ENCODE assay signal across 16 cellular contexts in the genomic region with DNA sequence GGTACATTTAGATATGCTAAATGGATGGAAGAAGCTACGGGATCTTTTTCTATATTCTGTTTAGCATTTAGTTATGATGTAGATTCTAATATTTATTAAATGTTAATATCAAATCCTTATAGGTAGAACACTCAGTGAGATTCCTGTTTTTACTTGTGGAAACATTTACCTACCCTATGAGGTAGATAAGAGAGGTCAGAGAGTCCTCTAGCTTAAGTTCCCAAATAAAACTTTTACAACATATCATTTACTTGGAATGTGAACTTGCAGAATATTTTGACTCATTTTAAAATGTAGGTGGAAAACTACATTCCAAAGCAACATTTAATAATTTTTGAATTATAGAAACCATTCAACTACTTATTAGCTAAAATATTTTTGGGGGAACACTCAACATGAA.
DNase-seq lines count a peak whose midpoint lies in the region; ATAC-seq, FAIRE-seq and TF ChIP-seq lines count a peak whose summit lies in the region.
"Had no signal": no experiment of that assay in that cellular context is flagged by ENCODE, and none has a peak within 500 bp of the region (broad histone marks: within the 10 kb centered on the region; RNA-seq: fewer than 3 reads in every experiment).

No MANE protein-coding gene starts in this region.

- DNase-seq in HepG2 (ENCODE audit: low spot score) (no peak), colonic mucosa (no peak), right lobe of liver (no peak), DMS 273 treated with DMSO at 0.1 percent for 48 hours (lab: John Stamatoyannopoulos, UW) (no peak)
- no peak for DNase-seq in stimulated activated CD4-positive, alpha-beta T cell treated with anti-CD3 and anti-CD28 coated beads, Interleukin-12 subunit alpha, Interleukin-12 subunit beta, amount 100 ng/mL, for 4 hours
- DNase-seq: 8988T; AML-193; CD8-positive, alpha-beta memory T cell; DMS79 had no signal

- no peak overlapping the region for H3K4me2 ChIP-seq in HepG2 (ENCODE audit: low read depth, low read length)
- H3K4me2 ChIP-seq: BLaER1 had no signal

- no peak for TF ChIP-seq CTCF in liver (IDR thresholded peaks at IDR 0.05; ENCODE audit: low read depth, low read length, missing input control)
- no peak for TF ChIP-seq CTCF in HepG2 (CRISPR knock-in tag; IDR thresholded peaks at IDR 0.05)
- no peak for TF ChIP-seq CTCF in colonic mucosa (IDR thresholded peaks at IDR 0.05)
- no peak for TF ChIP-seq CTCF in right lobe of liver (IDR thresholded peaks at IDR 0.05)

- TF ChIP-seq RAD21 in liver (IDR thresholded peaks at IDR 0.05) (no peak), HepG2 (CRISPR knock-in tag; IDR thresholded peaks at IDR 0.05) (no peak)

- POLR2A ChIA-PET in HepG2 (lab: Yijun Ruan, JAX) = no interaction called here

- FAIRE-seq in HepG2 (lab: Jason Lieb, UNC) = no peak
- FAIRE-seq: GM12891, H54 had no signal

- no peak overlapping the region for H3K4me3 ChIP-seq in liver (ENCODE audit: low read depth in 1 of 3, low read length in 3 of 3)
- H3K4me3 ChIP-seq in HepG2 (replicated peaks in 1 of 3; ENCODE audit: insufficient read depth in 1 of 3, low read depth in 2 of 3, low read length in 3 of 3) = no peak overlapping the region
- H3K4me3 ChIP-seq in colonic mucosa = no peak overlapping the region
- no peak overlapping the region for H3K4me3 ChIP-seq in right lobe of liver
- H3K4me3 ChIP-seq: BLaER1 had no signal

- no peaks in the 10 kb centered on the region; the same call in 1 of the 2 replicates for H4K20me1 ChIP-seq in HepG2 (ENCODE audit: insufficient read depth, low read length)

- no peak for TF ChIP-seq POLR2A in HepG2 (IDR thresholded peaks at IDR 0.05; ENCODE audit: insufficient read depth in 1 of 2, low read depth in 2 of 2, low read length in 2 of 2)
- TF ChIP-seq POLR2A in right lobe of liver (IDR thresholded peaks at IDR 0.05) = no peak

- no peak for ATAC-seq in HepG2
- peak; percentile 52 to 77 (median 68) for ATAC-seq in right lobe of liver
- ATAC-seq in HG02798 (IDR thresholded peaks at IDR 0.05; ENCODE audit: poor library complexity, unreplicated experiment) = no peak
- ATAC-seq in GM18870 (IDR thresholded peaks at IDR 0.05; ENCODE audit: unreplicated experiment) = no peak
- ATAC-seq: HCT116 had no signal

- H3K36me3 ChIP-seq in liver (ENCODE audit: control insufficient read depth in 4 of 4, insufficient read depth in 3 of 4, low read depth in 1 of 4, low read length in 3 of 4) (no peaks in the 10 kb centered on the region), HepG2 (replicated peaks in 1 of 2; ENCODE audit: control insufficient read depth in 1 of 2, insufficient read depth in 2 of 2, low read length in 2 of 2) (no peaks in the 10 kb centered on the region), colonic mucosa (no peaks in the 10 kb centered on the region), right lobe of liver (no peaks in the 10 kb centered on the region)
- H3K36me3 ChIP-seq: BLaER1 had no signal

- no peak overlapping the region for H2AFZ ChIP-seq in HepG2 (ENCODE audit: low read length)

- no peak overlapping the region for H3K27ac ChIP-seq in liver (ENCODE audit: low read depth in 1 of 2, low read length in 2 of 2)
- no peak overlapping the region for H3K27ac ChIP-seq in HepG2 (ENCODE audit: extremely low read length, insufficient read depth, low read length)
- H3K27ac ChIP-seq in colonic mucosa = peak overlapping the region; percentile 33
- peak overlapping the region in 1 of 3 donors; percentile 11 for H3K27ac ChIP-seq in right lobe of liver
- H3K27ac ChIP-seq: BLaER1 had no signal

- H3K4me1 ChIP-seq in liver (ENCODE audit: control insufficient read depth in 4 of 4, insufficient read depth in 4 of 4, low read length in 3 of 4) = peaks cover 2 to 29% (median 20%) of the 10 kb centered on the region in 4 donors
- no peaks in the 10 kb centered on the region for H3K4me1 ChIP-seq in HepG2 (ENCODE audit: insufficient read depth, low read length)
- H3K4me1 ChIP-seq in colonic mucosa = peaks cover 3% of the 10 kb centered on the region
- peaks cover 0 to 28% (median 10%) of the 10 kb centered on the region in 4 donors for H3K4me1 ChIP-seq in right lobe of liver
- H3K4me1 ChIP-seq: BLaER1 had no signal

- 63% methylated on average over 1 of the region's 1 CpG for WGBS in liver
- 91% methylated on average over 1 of the region's 1 CpG for WGBS in HepG2 (ENCODE audit: low lambda C conversion rate)
- WGBS in right lobe of liver (ENCODE audit: insufficient coverage, low coverage, low lambda C conversion rate, missing lambda C conversion rate) = 52% methylated on average over 1 of the region's 1 CpG

- H3K27me3 ChIP-seq in liver (ENCODE audit: control insufficient read depth in 4 of 4, insufficient read depth in 4 of 4, low read length in 3 of 4) = no peaks in the 10 kb centered on the region
- no peaks in the 10 kb centered on the region for H3K27me3 ChIP-seq in HepG2 (ENCODE audit: control insufficient read depth in 1 of 2, insufficient read depth in 2 of 2, low read length in 2 of 2)
- H3K27me3 ChIP-seq in colonic mucosa = no peaks in the 10 kb centered on the region
- no peaks in the 10 kb centered on the region for H3K27me3 ChIP-seq in right lobe of liver
- H3K27me3 ChIP-seq: BLaER1 had no signal

- no peaks in the 10 kb centered on the region for H3K9me3 ChIP-seq in liver (ENCODE audit: control insufficient read depth in 4 of 4, low read length in 3 of 4)
- no peaks in the 10 kb centered on the region for H3K9me3 ChIP-seq in HepG2 (ENCODE audit: low read length)
- H3K9me3 ChIP-seq in colonic mucosa = no peaks in the 10 kb centered on the region
- no peaks in the 10 kb centered on the region for H3K9me3 ChIP-seq in right lobe of liver
- H3K9me3 ChIP-seq: BLaER1 had no signal

- no peak for TF ChIP-seq EP300 in HepG2 (IDR thresholded peaks at IDR 0.05; ENCODE audit: low read depth in 2 of 2, low read length in 2 of 2)
- TF ChIP-seq EP300 in HepG2 (CRISPR knock-in tag; IDR thresholded peaks at IDR 0.05; ENCODE audit: borderline replicate concordance) = no peak

- BruUV-seq in HepG2 (replicated peaks; lab: Mats Ljungman, UMichigan) = no TSS peak

- CTCF ChIA-PET in HepG2 (lab: Yijun Ruan, JAX; ENCODE audit: low intra/inter-chr PET ratio, low total read pairs) = no interaction called here

- no peak overlapping the region for H3K9ac ChIP-seq in liver (ENCODE audit: low read depth in 1 of 2, low read length in 2 of 2)
- no peak overlapping the region for H3K9ac ChIP-seq in HepG2 (ENCODE audit: insufficient read depth, low read depth, low read length)
- no peak overlapping the region for H3K9ac ChIP-seq in colonic mucosa (ENCODE audit: low read depth in 2 of 2, low read length in 2 of 2)
- H3K9ac ChIP-seq: BLaER1 had no signal

- peaks cover 9% of the 10 kb centered on the region for H3K79me2 ChIP-seq in HepG2 (ENCODE audit: insufficient read depth, low read length)

- in situ Hi-C loops in HepG2 (cut with HindIII; ENCODE audit: extremely low pct_ligation_motif_present, low pct_unique_long_range_greater_than_20kb) = no loop called here

- intact Hi-C loops in HepG2 (cut with micrococcal nuclease; ENCODE audit: unreplicated experiment) (no loop called here), colonic mucosa (cut with DNase I) (loop anchor here (10.0 kb wide), 1 partner anchor 138 kb away; no protein-coding TSS in a partner anchor), right lobe of liver (cut with DNase I) (loop anchor here in 1 of 2 donors (10.0 kb wide), 1 partner anchor 328 kb away; no protein-coding TSS in a partner anchor)

TF ChIP-seq in liver, 16 proteins besides CTCF, POLR2A, EP300 and RAD21 (continues in another document):
- TF ChIP-seq GABPA (IDR thresholded peaks at IDR 0.05 in 1 of 2, conservative IDR thresholded peaks at IDR 0.05 in 1 of 2) (no peak), HNF4A (conservative IDR thresholded peaks at IDR 0.05) (peak; percentile 50 to 59), SP1 (IDR thresholded peaks at IDR 0.05) (no peak), FOXA2 (IDR thresholded peaks at IDR 0.05) (no peak)

TF ChIP-seq in HepG2, 621 proteins besides CTCF, POLR2A, EP300 and RAD21 (continues in another document):
- TF ChIP-seq, protein P1, sequence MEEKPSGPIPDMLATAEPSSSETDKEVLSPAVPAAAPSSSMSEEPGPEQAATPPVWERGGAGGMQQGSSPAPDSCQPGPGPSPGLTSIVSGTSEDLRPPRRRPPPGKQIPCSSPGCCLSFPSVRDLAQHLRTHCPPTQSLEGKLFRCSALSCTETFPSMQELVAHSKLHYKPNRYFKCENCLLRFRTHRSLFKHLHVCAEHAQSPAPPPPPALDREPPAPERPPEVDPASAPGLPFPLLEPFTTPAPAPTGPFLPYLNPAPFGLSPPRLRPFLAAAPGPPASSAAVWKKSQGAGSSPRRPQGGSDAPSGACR (CRISPR knock-in tag; IDR thresholded peaks at IDR 0.05) = no peak
- TF ChIP-seq EEA1 (CRISPR knock-in tag; IDR thresholded peaks at IDR 0.05; ENCODE audit: borderline replicate concordance) = no peak
- TF ChIP-seq MAFG (CRISPR knock-in tag; IDR thresholded peaks at IDR 0.05) = no peak
- no peak for TF ChIP-seq POLR2AphosphoS5 (IDR thresholded peaks at IDR 0.05; ENCODE audit: low read depth, low read length)
- no peak for TF ChIP-seq ZNF431 (CRISPR knock-in tag; IDR thresholded peaks at IDR 0.05; ENCODE audit: borderline replicate concordance, low read depth)
- TF ChIP-seq, protein P2, sequence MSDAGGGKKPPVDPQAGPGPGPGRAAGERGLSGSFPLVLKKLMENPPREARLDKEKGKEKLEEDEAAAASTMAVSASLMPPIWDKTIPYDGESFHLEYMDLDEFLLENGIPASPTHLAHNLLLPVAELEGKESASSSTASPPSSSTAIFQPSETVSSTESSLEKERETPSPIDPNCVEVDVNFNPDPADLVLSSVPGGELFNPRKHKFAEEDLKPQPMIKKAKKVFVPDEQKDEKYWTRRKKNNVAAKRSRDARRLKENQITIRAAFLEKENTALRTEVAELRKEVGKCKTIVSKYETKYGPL (CRISPR knock-in tag; IDR thresholded peaks at IDR 0.05) = no peak
- TF ChIP-seq THYN1 (CRISPR knock-in tag; IDR thresholded peaks at IDR 0.05; ENCODE audit: borderline replicate concordance, low read depth) = no peak
- TF ChIP-seq, protein P3, sequence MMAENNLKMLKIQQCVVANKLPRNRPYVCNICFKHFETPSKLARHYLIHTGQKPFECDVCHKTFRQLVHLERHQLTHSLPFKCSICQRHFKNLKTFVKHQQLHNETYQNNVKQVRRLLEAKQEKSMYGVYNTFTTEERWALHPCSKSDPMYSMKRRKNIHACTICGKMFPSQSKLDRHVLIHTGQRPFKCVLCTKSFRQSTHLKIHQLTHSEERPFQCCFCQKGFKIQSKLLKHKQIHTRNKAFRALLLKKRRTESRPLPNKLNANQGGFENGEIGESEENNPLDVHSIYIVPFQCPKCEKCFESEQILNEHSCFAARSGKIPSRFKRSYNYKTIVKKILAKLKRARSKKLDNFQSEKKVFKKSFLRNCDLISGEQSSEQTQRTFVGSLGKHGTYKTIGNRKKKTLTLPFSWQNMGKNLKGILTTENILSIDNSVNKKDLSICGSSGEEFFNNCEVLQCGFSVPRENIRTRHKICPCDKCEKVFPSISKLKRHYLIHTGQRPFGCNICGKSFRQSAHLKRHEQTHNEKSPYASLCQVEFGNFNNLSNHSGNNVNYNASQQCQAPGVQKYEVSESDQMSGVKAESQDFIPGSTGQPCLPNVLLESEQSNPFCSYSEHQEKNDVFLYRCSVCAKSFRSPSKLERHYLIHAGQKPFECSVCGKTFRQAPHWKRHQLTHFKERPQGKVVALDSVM (CRISPR knock-in tag; IDR thresholded peaks at IDR 0.05) = no peak
- TF ChIP-seq ZSCAN30 (CRISPR knock-in tag; IDR thresholded peaks at IDR 0.05) = no peak

Comparison
In these comparisons a context has a peak if more than half of its experiments do, and no peak if none do; other contexts are left out.
1. ATAC-seq: peak in right lobe of liver (4 of 4); none in HepG2 (single experiment), HG02798 (single experiment) and GM18870 (single experiment).